25 cellular contexts compared by ENCODE assay signal in the genomic region with DNA sequence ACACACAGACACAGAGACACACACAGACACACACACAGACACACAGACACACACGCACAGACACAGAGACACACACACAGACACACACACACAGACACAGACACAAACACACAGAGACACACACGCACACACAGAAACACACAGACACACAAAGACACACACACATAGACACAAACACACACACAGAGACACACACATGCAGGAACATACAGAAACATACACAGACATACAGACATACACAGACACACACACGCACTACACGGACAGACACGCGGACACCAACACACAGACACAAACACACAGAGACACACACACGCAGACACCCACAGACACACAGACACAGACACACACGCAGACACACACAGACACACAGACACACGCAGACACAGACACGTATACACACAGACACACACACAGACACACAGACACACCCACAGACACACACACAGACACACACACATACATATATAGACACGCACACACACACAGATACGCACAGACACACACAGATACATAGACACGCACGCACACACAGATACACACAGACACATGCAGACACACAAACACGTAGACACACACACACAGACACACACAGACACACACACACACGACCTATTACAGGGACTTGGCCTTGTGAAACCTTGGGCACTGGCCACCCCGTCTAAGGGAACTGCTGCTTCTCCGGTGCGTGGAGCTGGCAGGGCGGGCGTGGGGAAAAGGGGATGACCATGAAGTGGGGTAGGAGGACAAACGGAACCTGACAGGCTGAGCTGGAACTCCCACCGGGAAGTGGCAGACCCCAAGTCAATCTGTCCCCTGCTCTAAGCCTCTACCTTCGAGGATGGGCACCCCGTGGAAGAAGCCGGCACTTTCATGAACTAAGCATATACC.
"Had no signal": no experiment of that assay in that cellular context is flagged by ENCODE, and none has a peak within 500 bp of the region (broad histone marks: within the 10 kb centered on the region; RNA-seq: fewer than 3 reads in every experiment).

No MANE protein-coding gene starts in this region.

- H3K9me3 Mint-ChIP-seq: activated CD8-positive, alpha-beta T cell treated with anti-CD3 and anti-CD28 coated beads for 36 hours; activated naive CD4-positive, alpha-beta T cell treated with anti-CD3 and anti-CD28 coated beads, Interleukin-2, amount 50 U/mL, for 72 hours had no signal

- H3K27ac ChIP-seq: cardiac muscle cell, SJCRH30, VCaP had no signal

- H3K27ac Mint-ChIP-seq: activated CD4-positive, alpha-beta T cell treated with anti-CD3 and anti-CD28 coated beads for 36 hours; activated CD8-positive, alpha-beta T cell treated with anti-CD3 and anti-CD28 coated beads for 36 hours had no signal

- H3K4me3 Mint-ChIP-seq: activated CD4-positive, alpha-beta T cell treated with anti-CD3 and anti-CD28 coated beads for 36 hours; activated CD8-positive, alpha-beta T cell treated with anti-CD3 and anti-CD28 coated beads for 36 hours had no signal

- H3K4me3 ChIP-seq: cardiac muscle cell, MG63, SJCRH30 had no signal

- H3K27me3 ChIP-seq: MG63 had no signal

- H3K4me2 ChIP-seq: SK-N-SH had no signal

- H3K9ac ChIP-seq: SK-N-SH had no signal

- DNase-seq: activated CD4-positive, alpha-beta T cell treated with anti-CD3 and anti-CD28 coated beads for 36 hours; activated CD4-positive, alpha-beta T cell treated with anti-CD3 and anti-CD28 coated beads, Interleukin-2, amount 50 U/mL, for 1 hour; activated CD8-positive, alpha-beta T cell treated with anti-CD3 and anti-CD28 coated beads for 36 hours; activated effector memory CD4-positive, alpha-beta T cell treated with Interleukin-2 at 50 U/mL for 16 hours; activated naive CD4-positive, alpha-beta T cell treated with Interleukin-2 at 50 U/mL for 16 hours; activated T-cell treated with anti-CD3 and anti-CD28 coated beads, Interleukin-2, amount 50 U/mL, for 1 hour; amygdala; MG63; MV-4-11; NCI-H1105; NCI-H1436; NCI-H2029 treated with DMSO at 0.1 percent for 48 hours; NCI-H345; NCI-H510A; NCI-H526 treated with DMSO at 0.1 percent for 48 hours; Right ventricle myocardium superior; SK-N-SH; T-helper 1 cell had no signal

- H3K9me3 ChIP-seq: MG63, SJCRH30, SK-N-SH had no signal

- H3K27me3 Mint-ChIP-seq: brain had no signal

- ATAC-seq: Panc1 had no signal

- H3K36me3 ChIP-seq: cardiac muscle cell, MG63, SJCRH30 had no signal

- FAIRE-seq: astrocyte had no signal

- H3K36me3 Mint-ChIP-seq: activated naive CD4-positive, alpha-beta T cell treated with anti-CD3 and anti-CD28 coated beads, Interleukin-2, amount 50 U/mL, for 72 hours; brain had no signal
